In genomic region chr1:50476800-50477199, GRCh38 we compare ENCODE assay signal across 24 cellular contexts.
DNase-seq lines count a peak whose midpoint lies in the region; ATAC-seq and FAIRE-seq lines count a peak whose summit lies in the region.
"Had no signal": no experiment of that assay in that cellular context is flagged by ENCODE, and none has a peak within 500 bp of the region (broad histone marks: within the 10 kb centered on the region; RNA-seq: fewer than 3 reads in every experiment).

No MANE protein-coding gene starts in this region.

- FAIRE-seq in islet of Langerhans (lab: Jason Lieb, UNC): peak; percentile 81
- no peak for FAIRE-seq in HTR-8/SVneo (lab: Jason Lieb, UNC)
- FAIRE-seq: bronchial epithelial cell, keratinocyte had no signal

- no peak for DNase-seq in NCI-H2081 treated with DMSO at 0.1 percent for 48 hours (lab: John Stamatoyannopoulos, UW)
- no peak for DNase-seq in HTR-8/SVneo (ENCODE audit: insufficient read length, low spot score)
- no peak for DNase-seq in T-helper 9 cell
- no peak for DNase-seq in NCI-H1092 treated with DMSO at 0.1 percent for 48 hours (lab: John Stamatoyannopoulos, UW)
- DNase-seq: activated CD4-positive, alpha-beta T cell treated with anti-CD3 and anti-CD28 coated beads, Interleukin-2, amount 50 U/mL, for 1 hour; Calu3; endodermal cell; foreskin melanocyte; H7; Kasumi-1; MV-4-11; NCI-H187 treated with DMSO at 0.1 percent for 48 hours; NCI-H226; SK-N-SH; upper lobe of left lung; WERI-Rb-1 had no signal

- peak; percentile 62 for ATAC-seq in GM18873 (IDR thresholded peaks at IDR 0.05; ENCODE audit: low FRiP score, unreplicated experiment)
- ATAC-seq in GM21447 (IDR thresholded peaks at IDR 0.05; ENCODE audit: unreplicated experiment): peak; percentile 68
- peak; percentile 58 for ATAC-seq in HG03064 (IDR thresholded peaks at IDR 0.05; ENCODE audit: low read depth, unreplicated experiment)
- ATAC-seq: activated T-helper 17 cell treated with anti-CD3 and anti-CD28 coated beads, Interleukin-2, amount 50 U/mL, for 72 hours; natural killer cell treated with Interleukin-12 subunit alpha and Interleukin-12 subunit beta and Interleukin-15 and Interleukin-18, amount 100 ng/mL, for 72 hours had no signal
